22 cellular contexts compared by ENCODE assay signal in the genomic region with DNA sequence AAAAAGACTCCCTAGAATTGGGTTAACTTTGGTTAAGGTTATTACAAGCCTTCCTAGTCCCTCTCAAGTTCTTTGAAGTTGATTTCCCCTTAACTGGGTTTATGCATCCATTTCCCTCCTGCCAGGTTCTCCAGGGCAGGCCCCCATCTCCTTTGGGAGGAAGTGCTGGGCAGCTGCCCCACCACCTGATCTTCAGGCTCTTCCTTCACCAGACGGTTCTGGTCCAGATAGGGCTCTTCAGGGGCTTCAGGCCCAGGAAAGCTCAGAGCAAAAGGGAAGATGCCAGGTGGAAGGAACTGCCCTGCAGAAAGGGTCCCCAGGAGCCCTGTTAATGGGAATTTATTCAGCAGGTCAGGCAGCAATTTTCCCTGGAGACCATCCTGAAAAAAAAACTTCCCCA. TPM values are rescaled to one million over a fixed set of nuclear protein-coding genes. Genes with fewer than 3 reads are reported as not detected.
DNase-seq lines count a peak whose midpoint lies in the region; ATAC-seq and TF ChIP-seq lines count a peak whose summit lies in the region.
"Had no signal": no experiment of that assay in that cellular context is flagged by ENCODE, and none has a peak within 500 bp of the region (broad histone marks: within the 10 kb centered on the region; RNA-seq: fewer than 3 reads in every experiment).

No MANE protein-coding gene starts in this region.

- peak; percentile 27 for DNase-seq in DMS 273 (lab: John Stamatoyannopoulos, UW; ENCODE audit: unreplicated experiment)
- no peak for DNase-seq in DMS 273 treated with DMSO at 0.1 percent for 48 hours (lab: John Stamatoyannopoulos, UW)
- DNase-seq in endodermal cell: peak; percentile 42
- no peak for DNase-seq in type B pancreatic cell (ENCODE audit: extremely low spot score, unreplicated experiment)
- DNase-seq in NCI-H524 treated with DMSO at 0.1 percent for 48 hours (lab: John Stamatoyannopoulos, UW): no peak
- DNase-seq in NCI-H446 (lab: John Stamatoyannopoulos, UW): no peak
- DNase-seq: BE2C; CD4-positive, CD25-positive, alpha-beta regulatory T cell; COR-L47; GF-D8; GOT3; NCI-H1092 treated with DMSO at 0.1 percent for 48 hours; NCI-H146; NCI-H2029 treated with DMSO at 0.1 percent for 48 hours; NCI-H2171; NCI-H446 treated with DMSO at 0.1 percent for 48 hours; OCI-M1; Right ventricle myocardium superior had no signal

- H3K4me3 ChIP-seq in endodermal cell (ENCODE audit: low read length): no peak overlapping the region
- peak overlapping the region; percentile 62 to 78 for H3K4me3 ChIP-seq in mucosa of rectum (ENCODE audit: low read length in 2 of 2)

- H3K27ac ChIP-seq in endodermal cell (ENCODE audit: low read depth, low read length): no peak overlapping the region
- peak overlapping the region; percentile 69 to 75 for H3K27ac ChIP-seq in mucosa of rectum (ENCODE audit: low read depth in 2 of 2, low read length in 2 of 2)
- H3K27ac ChIP-seq: 22Rv1 had no signal

- H3K36me3 ChIP-seq in endodermal cell (ENCODE audit: control insufficient read depth, insufficient read depth, low read length): peaks cover 24% of the 10 kb centered on the region
- peaks cover 0 to 5% of the 10 kb centered on the region in 2 donors for H3K36me3 ChIP-seq in mucosa of rectum (ENCODE audit: control insufficient read depth in 2 of 2, insufficient read depth in 2 of 2, low read length in 2 of 2)
- H3K36me3 ChIP-seq: BE2C had no signal

- H3K9ac ChIP-seq in endodermal cell (ENCODE audit: extremely low read depth, low read length, poor library complexity, severe bottlenecking): no peak overlapping the region
- peak overlapping the region; percentile 18 to 34 for H3K9ac ChIP-seq in mucosa of rectum (ENCODE audit: low read depth in 1 of 2, low read length in 2 of 2)

- H3K27ac Mint-ChIP-seq in endodermal cell (no peak overlapping the region), type B pancreatic cell (peak overlapping the region; percentile 21)
- H3K27ac Mint-ChIP-seq: CD4-positive, CD25-positive, alpha-beta regulatory T cell had no signal

- peaks cover 21% of the 10 kb centered on the region for H3K36me3 Mint-ChIP-seq in endodermal cell (ENCODE audit: low read depth)
- peaks cover 30% of the 10 kb centered on the region for H3K36me3 Mint-ChIP-seq in type B pancreatic cell
- H3K36me3 Mint-ChIP-seq: CD4-positive, CD25-positive, alpha-beta regulatory T cell had no signal

- H3K27me3 Mint-ChIP-seq in endodermal cell (ENCODE audit: insufficient read depth): peaks cover 67% of the 10 kb centered on the region
- H3K27me3 Mint-ChIP-seq in type B pancreatic cell: peaks cover 70% of the 10 kb centered on the region

- H3K4me1 ChIP-seq in endodermal cell (ENCODE audit: control insufficient read depth, insufficient read depth, low read length): no peaks in the 10 kb centered on the region
- peaks cover 45 to 53% of the 10 kb centered on the region in 2 donors for H3K4me1 ChIP-seq in mucosa of rectum (ENCODE audit: control insufficient read depth in 2 of 2, insufficient read depth in 2 of 2, low read length in 2 of 2)
- H3K4me1 ChIP-seq: BE2C had no signal

- WGBS in endodermal cell (ENCODE audit: insufficient coverage in 1 of 2, insufficient read length in 1 of 2), 2 experiments: 80 to 85% methylated on average over 1 of the region's 1 CpG

- H3K27me3 ChIP-seq in endodermal cell (ENCODE audit: control insufficient read depth, insufficient read depth, low read length, poor library complexity, severe bottlenecking) (peaks cover 64% of the 10 kb centered on the region), mucosa of rectum (ENCODE audit: control insufficient read depth in 2 of 2, insufficient read depth in 2 of 2, low read length in 2 of 2) (peaks cover 0 to 8% of the 10 kb centered on the region in 2 donors)

- TF ChIP-seq CTCF in endodermal cell (conservative IDR thresholded peaks at IDR 0.05) (no peak), type B pancreatic cell (conservative IDR thresholded peaks at IDR 0.05) (no peak)

- no peaks in the 10 kb centered on the region for H3K9me3 Mint-ChIP-seq in endodermal cell
- no peaks in the 10 kb centered on the region for H3K9me3 Mint-ChIP-seq in type B pancreatic cell

- peaks cover 15% of the 10 kb centered on the region for H3K4me1 Mint-ChIP-seq in endodermal cell
- peaks cover 16% of the 10 kb centered on the region for H3K4me1 Mint-ChIP-seq in type B pancreatic cell (ENCODE audit: unreplicated experiment)

- H3K9me3 ChIP-seq in endodermal cell (ENCODE audit: control insufficient read depth, low read length) (no peaks in the 10 kb centered on the region), mucosa of rectum (ENCODE audit: control insufficient read depth in 2 of 2, low read length in 2 of 2) (no peaks in the 10 kb centered on the region)
- H3K9me3 ChIP-seq: BE2C had no signal

- H3K4me3 Mint-ChIP-seq in endodermal cell: no peak overlapping the region
- H3K4me3 Mint-ChIP-seq in type B pancreatic cell: peak overlapping the region; percentile 84
- H3K4me3 Mint-ChIP-seq: CD4-positive, CD25-positive, alpha-beta regulatory T cell had no signal

- no peak for ATAC-seq in GM21528 (IDR thresholded peaks at IDR 0.05; ENCODE audit: low FRiP score, unreplicated experiment)

RNA-seq across cellular contexts. Expression of gene SMIM32, which starts 2.1 kb away (rescaled TPM):
- total RNA-seq in endodermal cell (under 1 TPM; 0.15 to 0.20 TPM), type B pancreatic cell (ENCODE audit: low replicate concordance) (12.8 and 17.0 TPM in 2 replicates)
- 0.75 TPM for polyA plus RNA-seq in endodermal cell (2013, experiment 1 of 2)
- polyA plus RNA-seq in endodermal cell (2013, experiment 2 of 2): 0.62 TPM
- total RNA-seq: CD4-positive, CD25-positive, alpha-beta regulatory T cell; Right ventricle myocardium superior had no signal
- polyA plus RNA-seq: AG04450; CD4-positive, CD25-positive, alpha-beta regulatory T cell had no signal

RNA-seq across cellular contexts. Expression of gene SMAD5, which starts 58.3 kb away (rescaled TPM):
- total RNA-seq in endodermal cell (100 to 1,000 TPM in 1 of 2 donors, 10 to 100 TPM in 1; 97.8 to 105 TPM), type B pancreatic cell (ENCODE audit: low replicate concordance) (69.1 and 80.0 TPM in 2 replicates)
- 49.3 TPM for polyA plus RNA-seq in endodermal cell (2013, experiment 1 of 2)
- 44.8 TPM for polyA plus RNA-seq in endodermal cell (2013, experiment 2 of 2)

Comparison
In these comparisons a context has a peak if more than half of its experiments do, and no peak if none do; other contexts are left out.
1. DNase-seq: peak in DMS 273 (single experiment) and endodermal cell (single experiment); none in DMS 273 treated with DMSO at 0.1 percent for 48 hours (single experiment), type B pancreatic cell (single experiment), NCI-H524 treated with DMSO at 0.1 percent for 48 hours (single experiment) and NCI-H446 (0 of 2).
2. RNA of gene SMIM32, which starts 2.1 kb away (total RNA-seq): 12.8 to 17.0 TPM in type B pancreatic cell; 0.15 to 0.20 TPM in endodermal cell; every median in the first group is over 10 times any median in the second.